ENCODE assay signal across 13 cellular contexts in the genomic region with DNA sequence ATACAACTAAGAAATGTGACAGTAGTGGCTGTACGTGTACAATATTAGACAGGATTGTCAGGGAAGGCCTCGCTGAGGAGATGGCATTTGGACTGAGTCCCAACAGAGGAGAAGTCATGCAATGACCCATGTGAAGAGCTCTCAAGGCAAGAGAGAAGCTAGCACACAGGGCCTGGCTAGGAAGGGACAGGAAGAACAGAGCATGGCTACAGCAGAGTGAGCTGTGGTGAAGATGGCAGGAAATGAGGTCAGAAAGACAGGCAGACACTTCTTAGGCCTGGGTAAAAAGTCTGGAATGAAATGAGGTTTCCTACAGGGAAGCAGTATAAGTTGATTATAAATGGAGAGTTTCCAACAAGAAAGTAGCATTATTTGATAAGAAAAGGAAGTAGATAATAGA. TPM values are rescaled to one million over a fixed set of nuclear protein-coding genes. Genes with fewer than 3 reads are reported as not detected.
A peak's percentile ranks its signal among the peaks of the same experiment; 100 is the strongest.
DNase-seq lines count a peak whose midpoint lies in the region; ATAC-seq and TF ChIP-seq lines count a peak whose summit lies in the region.
"Had no signal": no experiment of that assay in that cellular context is flagged by ENCODE, and none has a peak within 500 bp of the region (broad histone marks: within the 10 kb centered on the region; RNA-seq: fewer than 3 reads in every experiment).

No MANE protein-coding gene starts in this region.

- peaks cover 39% of the 10 kb centered on the region for H3K4me1 ChIP-seq in PC-3 (ENCODE audit: insufficient read depth, low read length)
- H3K4me1 ChIP-seq: vagina had no signal

- no peaks in the 10 kb centered on the region for H3K27me3 ChIP-seq in PC-3 (ENCODE audit: low read length)
- H3K27me3 ChIP-seq: vagina had no signal

- intact Hi-C loops in PC-3 (cut with micrococcal nuclease): no loop called here

- ATAC-seq in GM18519 (IDR thresholded peaks at IDR 0.05; ENCODE audit: low FRiP score, unreplicated experiment): peak; percentile 46
- no peak for ATAC-seq in PC-3
- ATAC-seq in GM19397 (IDR thresholded peaks at IDR 0.05; ENCODE audit: unreplicated experiment): no peak

- DNase-seq in AG08395 (ENCODE audit: low spot score): peak; percentile 40
- DNase-seq in PC-3: no peak
- DNase-seq in glomerular visceral epithelial cell (ENCODE audit: extremely low spot score): peak; percentile 18
- DNase-seq in pons (ENCODE audit: low spot score): no peak
- no peak for DNase-seq in stimulated activated CD4-positive, alpha-beta T cell treated with anti-CD3 and anti-CD28 coated beads, Interleukin-4, amount 100 ng/mL, for 4 hours
- no peak for DNase-seq in NCI-H2171 (lab: John Stamatoyannopoulos, UW)
- DNase-seq: GOT3, NCI-H1092 treated with DMSO at 0.1 percent for 48 hours, T1000 had no signal

- H3F3A ChIP-seq in PC-3 (ENCODE audit: low read length, unreplicated experiment): peaks cover 6% of the 10 kb centered on the region

- H3K9me2 ChIP-seq in PC-3 (replicated peaks; ENCODE audit: low read length): no peaks in the 10 kb centered on the region

- no peaks in the 10 kb centered on the region for H3K79me2 ChIP-seq in PC-3 (ENCODE audit: low read length)

- H4K20me1 ChIP-seq in PC-3 (ENCODE audit: low read length): no peaks in the 10 kb centered on the region

- no TSS peak for BruUV-seq in PC-3 (replicated peaks; lab: Mats Ljungman, UMichigan)

- H3K36me3 ChIP-seq in PC-3 (ENCODE audit: low read depth, low read length): no peaks in the 10 kb centered on the region
- H3K36me3 ChIP-seq: vagina had no signal

- no peak for TF ChIP-seq CTCF in PC-3 (conservative IDR thresholded peaks at IDR 0.05; ENCODE audit: low read depth, low read length)

- peak overlapping the region; percentile 15 for H3K27ac ChIP-seq in PC-3 (ENCODE audit: low read length)
- H3K27ac ChIP-seq: vagina had no signal

- CTCF ChIA-PET in PC-3 (lab: Charles Lee): no interaction called here

- no peak overlapping the region for H3K9ac ChIP-seq in PC-3 (ENCODE audit: low read length)

- POLR2A ChIA-PET in PC-3 (lab: Charles Lee; ENCODE audit: unreplicated experiment): no interaction called here

- no peaks in the 10 kb centered on the region for H3K9me3 ChIP-seq in PC-3 (ENCODE audit: low read length)
- H3K9me3 ChIP-seq: vagina had no signal

- no peak overlapping the region for H2AFZ ChIP-seq in PC-3 (ENCODE audit: low read length)

- no peak overlapping the region for H3K4me3 ChIP-seq in PC-3 (ENCODE audit: low read length)
- H3K4me3 ChIP-seq: vagina had no signal

- no peak overlapping the region for H3K4me2 ChIP-seq in PC-3 (ENCODE audit: low read length)

RNA-seq across cellular contexts. Expression of a gene that starts 33.2 kb away (rescaled TPM):
- total RNA-seq in PC-3 (2014; rRNA removed): 0.15 and 0.98 TPM in 2 replicates
- total RNA-seq: G401, vagina had no signal

Comparison
In these comparisons a context has a peak if more than half of its experiments do, and no peak if none do; other contexts are left out.
1. DNase-seq: peak in AG08395 (single experiment) and glomerular visceral epithelial cell (single experiment); none in PC-3 (single experiment), pons (single experiment), stimulated activated CD4-positive, alpha-beta T cell treated with anti-CD3 and anti-CD28 coated beads, Interleukin-4, amount 100 ng/mL, for 4 hours (0 of 2) and NCI-H2171 (single experiment).